8 cellular contexts compared by ENCODE assay signal in the genomic region with DNA sequence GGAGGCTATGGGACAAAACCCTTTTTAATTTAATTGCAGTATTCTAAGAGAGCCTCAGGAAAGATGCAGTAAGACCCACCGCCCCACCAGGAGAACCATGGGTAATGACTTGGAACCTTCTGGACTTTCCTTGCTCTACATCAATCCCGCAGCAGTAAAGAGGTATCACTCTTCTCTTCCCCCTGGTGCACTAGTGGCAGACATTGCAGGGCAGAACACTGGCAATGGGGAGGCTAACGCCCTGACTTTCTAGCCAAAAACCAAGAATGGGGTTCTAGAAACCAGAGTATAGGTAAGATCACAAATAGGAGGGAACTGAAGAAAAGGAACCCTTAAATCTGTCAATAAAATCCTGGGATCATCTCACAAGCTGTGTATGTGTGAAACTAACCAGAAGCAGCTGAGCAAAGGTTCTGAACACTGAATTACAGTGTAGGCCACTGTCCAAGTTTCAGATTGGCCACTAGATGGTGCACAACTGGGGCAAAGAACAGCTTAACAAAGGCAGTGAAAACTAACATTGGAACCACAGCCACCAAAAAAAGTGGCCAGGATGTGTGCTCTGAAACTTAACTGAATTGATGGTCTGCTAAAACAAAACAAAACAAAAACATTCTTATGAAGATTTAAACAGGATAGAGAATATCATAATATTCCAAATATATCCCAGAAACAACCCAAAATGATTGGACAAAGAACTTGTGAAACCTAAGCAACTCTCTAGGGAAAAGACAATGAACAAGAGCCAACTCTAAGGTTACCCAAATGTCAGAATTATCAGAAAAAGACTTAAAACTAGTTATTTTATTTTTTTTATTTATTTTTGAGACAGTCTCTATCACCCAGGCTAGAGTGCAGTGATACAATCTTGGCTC. TPM values are rescaled to one million over a fixed set of nuclear protein-coding genes. Genes with fewer than 3 reads are reported as not detected.
A peak's percentile ranks its signal among the peaks of the same experiment; 100 is the strongest.
DNase-seq lines count a peak whose midpoint lies in the region; ATAC-seq and TF ChIP-seq lines count a peak whose summit lies in the region.

No MANE protein-coding gene starts in this region.

- no peaks in the 10 kb centered on the region for H3K79me2 ChIP-seq in mammary epithelial cell (ENCODE audit: insufficient read depth, low read length)

- H3K36me3 ChIP-seq in mammary epithelial cell (ENCODE audit: insufficient read depth, low read length), result no peaks in the 10 kb centered on the region
- peaks cover 23% of the 10 kb centered on the region for H3K36me3 ChIP-seq in lower lobe of right lung

- no peak overlapping the region for H2AFZ ChIP-seq in mammary epithelial cell (ENCODE audit: low read depth, low read length)

- no peaks in the 10 kb centered on the region for H4K20me1 ChIP-seq in mammary epithelial cell (ENCODE audit: insufficient read depth, low read length)

- in situ Hi-C loops in mammary epithelial cell (cut with MboI; ENCODE audit: low sequenced_read_pairs in 2 of 2), result no loop called here

- no TSS peak for BruUV-seq in mammary epithelial cell (replicated peaks; lab: Mats Ljungman, UMichigan)

- H3K9ac ChIP-seq in mammary epithelial cell (ENCODE audit: insufficient read depth, low read length), result no peak overlapping the region

- WGBS in mammary epithelial cell (ENCODE audit: low coverage, missing lambda C conversion rate), result 98% methylated on average over 3 of the region's 3 CpGs

- no peak for DNase-seq in AG04450 (ENCODE audit: low read depth, low spot score)
- peak; percentile 53 for DNase-seq in GM10266 (ENCODE audit: extremely low spot score)
- DNase-seq in HPDE6-E6E7 (ENCODE audit: extremely low spot score), result peak; percentile 27
- peak; percentile 57 for DNase-seq in RPMI7951 (ENCODE audit: low read depth)
- peak; percentile 50 for DNase-seq in mammary epithelial cell
- no peak for DNase-seq in lower lobe of right lung
- no peak for DNase-seq in ecto neural progenitor cell (ENCODE audit: low spot score)

- CTCF ChIA-PET in AG04450 (lab: Charles Lee), result interaction anchor here (0.6 to 6.8 kb wide), 14 partner anchors 12 to 628 kb away, joined by 3 to 75 read pairs (median 4); no protein-coding TSS in a partner anchor
- CTCF ChIA-PET in mammary epithelial cell (lab: Charles Lee; ENCODE audit: low non-redundant PET), result interaction anchor here (0.5 to 1.0 kb wide), 4 partner anchors 14 to 864 kb away, joined by 3 to 6 read pairs (median 4); no protein-coding TSS in a partner anchor

- peaks cover 5% of the 10 kb centered on the region; the same call in 1 of the 2 replicates for H3K9me3 ChIP-seq in AG04450 (ENCODE audit: control insufficient read depth, insufficient read depth, low read length)
- H3K9me3 ChIP-seq in mammary epithelial cell (replicated peaks; ENCODE audit: insufficient read depth, low read length), result no peaks in the 10 kb centered on the region
- peaks cover 17% of the 10 kb centered on the region for H3K9me3 ChIP-seq in lower lobe of right lung

- H3K4me1 ChIP-seq in mammary epithelial cell (ENCODE audit: insufficient read depth, low read length), result peaks cover 8% of the 10 kb centered on the region
- no peaks in the 10 kb centered on the region for H3K4me1 ChIP-seq in lower lobe of right lung

- no peak overlapping the region for H3K27ac ChIP-seq in AG04450 (ENCODE audit: low read depth, low read length)
- H3K27ac ChIP-seq in mammary epithelial cell (ENCODE audit: insufficient read depth, low read depth, low read length), result no peak overlapping the region
- H3K27ac ChIP-seq in lower lobe of right lung, result no peak overlapping the region

- POLR2A ChIA-PET in AG04450 (lab: Yijun Ruan, JAX), result no interaction called here

- TF ChIP-seq CTCF in AG04450 (IDR thresholded peaks at IDR 0.05; ENCODE audit: low read depth, low read length) (peak; percentile 88), GM10266 (IDR thresholded peaks at IDR 0.05; ENCODE audit: control insufficient read depth, insufficient read depth, low read depth, missing control alignments) (peak; percentile 62), mammary epithelial cell (conservative IDR thresholded peaks at IDR 0.05 in 1 of 2, IDR thresholded peaks at IDR 0.05 in 1 of 2; ENCODE audit: extremely low read depth in 1 of 2, insufficient read depth in 1 of 2, low read depth in 1 of 2, low read length in 2 of 2) (peak; percentile 87 to 94), lower lobe of right lung (IDR thresholded peaks at IDR 0.05) (peak; percentile 64)

- no peaks in the 10 kb centered on the region for H3K27me3 ChIP-seq in AG04450 (ENCODE audit: control insufficient read depth, insufficient read depth, low read length)
- H3K27me3 ChIP-seq in mammary epithelial cell (ENCODE audit: insufficient read depth, low read length), result no peaks in the 10 kb centered on the region
- no peaks in the 10 kb centered on the region for H3K27me3 ChIP-seq in lower lobe of right lung (ENCODE audit: low read depth)

- H3K4me3 ChIP-seq in AG04450 (ENCODE audit: low read depth, low read length) (no peak overlapping the region), mammary epithelial cell (replicated peaks in 1 of 3; ENCODE audit: insufficient read depth in 1 of 3, low read depth in 2 of 3, low read length in 3 of 3) (no peak overlapping the region), lower lobe of right lung (no peak overlapping the region)

- no peak overlapping the region for H3K4me2 ChIP-seq in mammary epithelial cell (ENCODE audit: insufficient read depth, low read depth, low read length)

- intact Hi-C loops in mammary epithelial cell (cut with micrococcal nuclease), result loop anchor here (1.0 to 10.0 kb wide), 2 partner anchors 191 to 684 kb away; no protein-coding TSS in a partner anchor
- intact Hi-C loops in lower lobe of right lung (cut with DNase I), result loop anchor here (10.0 kb wide), 1 partner anchor 194 kb away; no protein-coding TSS in a partner anchor

- peak; percentile 85 to 90 for ATAC-seq in lower lobe of right lung
- no peak for ATAC-seq in HG03521 (IDR thresholded peaks at IDR 0.05; ENCODE audit: unreplicated experiment)

- dilution Hi-C loops in mammary epithelial cell (cut with HindIII; ENCODE audit: low sequenced_read_pairs), result no loop called here

RNA-seq across cellular contexts. Expression of a gene that starts 6.6 kb away (rescaled TPM):
- polyA plus RNA-seq in AG04450 (2011; rRNA removed), result 3.3 and 4.6 TPM in 2 replicates
- polyA minus RNA-seq in AG04450 (2011; rRNA and poly(A)+ RNA removed), result 4.7 and 4.8 TPM in 2 replicates
- total RNA-seq in RPMI7951 (2014; rRNA removed; shearing (Covaris generic)), result 2.7 and 4.6 TPM in 2 replicates
- under 1 TPM; 0.73 to 0.83 TPM for total RNA-seq in mammary epithelial cell
- polyA plus RNA-seq in mammary epithelial cell, result 0.17 TPM
- polyA minus RNA-seq in mammary epithelial cell, result not detected
- 4.1 TPM for total RNA-seq in lower lobe of right lung

Comparison
In these comparisons a context has a peak if more than half of its experiments do, and no peak if none do; other contexts are left out.
1. DNase-seq: peak in GM10266 (single experiment), HPDE6-E6E7 (single experiment), RPMI7951 (single experiment) and mammary epithelial cell (single experiment); none in AG04450 (single experiment), lower lobe of right lung (single experiment) and ecto neural progenitor cell (single experiment).
2. Peak in every context shown above with its lines, with median percentiles within 50 percentile points of each other: CTCF ChIP-seq.